Comparison of ENCODE assay signal across 8 cellular contexts in the genomic region with DNA sequence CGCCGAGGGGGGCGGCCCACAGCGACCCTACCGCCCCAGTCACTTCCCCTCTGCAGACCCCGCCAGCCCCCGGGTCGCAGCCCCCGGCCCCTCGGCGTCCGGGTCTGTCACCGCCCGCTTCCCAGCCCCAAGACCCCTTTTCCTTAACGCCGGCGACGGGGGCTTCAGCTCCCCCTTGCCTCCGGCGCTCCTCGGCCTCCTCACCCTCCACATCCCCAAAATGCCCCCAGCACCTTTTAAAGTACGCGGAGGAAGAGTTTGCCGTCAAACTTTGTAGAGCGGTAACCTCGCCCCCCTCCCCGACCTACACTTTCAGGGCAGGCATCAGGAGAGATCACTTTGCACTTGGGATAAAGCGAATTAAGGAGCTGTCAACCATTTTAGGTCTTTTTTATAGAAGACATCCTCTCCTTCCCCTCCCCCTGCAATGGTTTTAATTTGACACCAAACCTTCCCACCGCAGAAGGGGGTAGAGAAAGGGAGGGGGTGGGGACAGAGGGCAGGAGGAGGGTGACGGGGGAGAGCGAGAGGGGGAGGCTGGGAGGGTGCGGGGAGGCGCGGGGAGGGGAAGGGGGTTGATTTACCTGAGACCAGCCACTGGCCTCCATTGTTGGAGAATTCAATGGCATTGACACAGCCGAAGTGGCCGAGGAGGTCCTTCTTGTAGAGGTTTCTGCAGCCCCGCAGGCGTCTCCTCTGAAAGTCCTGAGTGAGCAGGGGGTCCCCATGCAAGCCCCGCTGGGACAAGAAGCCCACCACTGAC. TPM values are rescaled to one million over a fixed set of nuclear protein-coding genes. Genes with fewer than 3 reads are reported as not detected.
DNase-seq lines count a peak whose midpoint lies in the region; ATAC-seq lines count a peak whose summit lies in the region.

No MANE protein-coding gene starts in this region.

- peaks cover 22 to 36% (median 24%) of the 10 kb centered on the region in 3 donors for H3K4me1 Mint-ChIP-seq in IgD-negative memory B cell

- no peaks in the 10 kb centered on the region for H3K27me3 Mint-ChIP-seq in IgD-negative memory B cell

- no peaks in the 10 kb centered on the region for H3K9me3 Mint-ChIP-seq in IgD-negative memory B cell

- peak overlapping the region; percentile 90 to 97 (median 96) for H3K4me3 Mint-ChIP-seq in IgD-negative memory B cell

- DNase-seq in stimulated activated CD8-positive, alpha-beta memory T cell treated with anti-CD3 and anti-CD28 coated beads, Interleukin-12 subunit alpha, Interleukin-12 subunit beta, amount 100 ng/mL, for 1 hour (ENCODE audit: low read depth): peak; percentile 15
- no peak for DNase-seq in stimulated activated CD8-positive, alpha-beta memory T cell treated with anti-CD3 and anti-CD28 coated beads, Interleukin-4, amount 100 ng/mL, for 48 hours
- DNase-seq in UCSD-AML1 (lab: John Stamatoyannopoulos, UW; ENCODE audit: unreplicated experiment): peak; percentile 46
- DNase-seq in cerebellum (ENCODE audit: low spot score): peak; percentile 28
- peak; percentile 35 for DNase-seq in left colon
- peak; percentile 6 for DNase-seq in stimulated activated CD8-positive, alpha-beta memory T cell treated with anti-CD3 and anti-CD28 coated beads, Interleukin-15, amount 100 ng/mL, for 24 hours (ENCODE audit: low read depth)
- DNase-seq in NCI-H526 treated with DMSO at 0.1 percent for 48 hours (lab: John Stamatoyannopoulos, UW): no peak

- ATAC-seq in left colon: peak; percentile 31

- H3K36me3 Mint-ChIP-seq in IgD-negative memory B cell: peaks cover 1% of the 10 kb centered on the region

- intact Hi-C loops in left colon (cut with DNase I, micrococcal nuclease): no loop called here

- peak overlapping the region; percentile 92 to 97 (median 93) for H3K27ac Mint-ChIP-seq in IgD-negative memory B cell

RNA-seq across cellular contexts. Expression of a gene that starts 0.6 kb away (rescaled TPM):
- polyA plus RNA-seq in IgD-negative memory B cell: 57.9 TPM
- total RNA-seq in cerebellum: 34.2 TPM
- total RNA-seq in left colon: 10 to 100 TPM; 38.6 to 42.3 TPM

RNA-seq across cellular contexts. Expression of a gene that starts 38.9 kb away (rescaled TPM):
- polyA plus RNA-seq in IgD-negative memory B cell: 7.5 TPM
- total RNA-seq in cerebellum (35.8 TPM), left colon (10 to 100 TPM; 24.3 to 25.1 TPM)

Comparison
In these comparisons a context has a peak if more than half of its experiments do, and no peak if none do; other contexts are left out.
1. DNase-seq: peak in stimulated activated CD8-positive, alpha-beta memory T cell treated with anti-CD3 and anti-CD28 coated beads, Interleukin-12 subunit alpha, Interleukin-12 subunit beta, amount 100 ng/mL, for 1 hour (single experiment), UCSD-AML1 (single experiment), cerebellum (single experiment), left colon (2 of 2) and stimulated activated CD8-positive, alpha-beta memory T cell treated with anti-CD3 and anti-CD28 coated beads, Interleukin-15, amount 100 ng/mL, for 24 hours (single experiment); none in stimulated activated CD8-positive, alpha-beta memory T cell treated with anti-CD3 and anti-CD28 coated beads, Interleukin-4, amount 100 ng/mL, for 48 hours (single experiment) and NCI-H526 treated with DMSO at 0.1 percent for 48 hours (single experiment).